Comparison of ENCODE assay signal across 1 cellular context in the genomic region with DNA sequence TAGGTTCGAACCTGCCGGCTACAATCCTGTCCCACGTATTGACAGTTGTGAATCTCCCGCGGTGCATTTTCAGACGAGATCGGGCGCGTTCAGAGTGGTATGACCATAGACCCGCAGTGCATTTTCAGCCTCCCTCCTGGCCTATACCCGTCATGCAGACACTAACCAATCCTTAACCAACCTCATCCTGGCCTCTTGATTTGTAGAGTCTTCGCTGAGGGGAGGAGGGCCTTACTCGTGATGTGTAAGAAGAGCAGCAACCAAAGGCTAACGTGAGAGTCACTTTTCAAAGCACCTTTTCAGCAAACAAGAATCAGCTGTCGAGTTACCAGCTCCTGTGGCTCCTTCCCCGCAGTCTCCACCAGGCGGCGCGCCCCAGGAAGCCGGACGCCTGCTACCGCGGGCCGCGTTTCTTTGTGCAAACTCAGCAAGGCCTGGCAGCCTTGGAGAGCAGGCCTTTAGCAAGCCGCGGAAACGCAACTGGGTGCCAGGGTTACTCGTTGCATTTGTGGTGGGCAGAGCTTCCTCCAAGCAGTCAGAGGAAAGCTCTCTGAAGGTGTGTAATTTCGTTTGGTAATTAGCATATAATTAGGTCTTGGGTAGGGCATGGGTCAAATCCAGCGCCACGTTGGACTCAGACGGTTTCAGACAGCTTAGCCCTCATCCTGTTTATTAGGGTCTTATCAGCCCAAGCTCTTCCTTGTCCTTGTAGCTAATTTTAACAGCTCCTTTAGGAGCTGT.
A peak's percentile ranks its signal among the peaks of the same experiment; 100 is the strongest.
TF ChIP-seq lines count a peak whose summit lies in the region.

No MANE protein-coding gene starts in this region.

TF ChIP-seq in HEK293, 187 proteins besides CTCF, POLR2A, EP300 and RAD21 (continued from another document):
- no peak for TF ChIP-seq ZSCAN18 (tag by site-specific recombination; IDR thresholded peaks at IDR 0.05)
- no peak for TF ChIP-seq ZBTB21 (tag by site-specific recombination; IDR thresholded peaks at IDR 0.05)
- 0 out of 2 replicates have a peak, but pooled peaks have one; percentile 19 for TF ChIP-seq ZFP69B (tag by site-specific recombination; IDR thresholded peaks at IDR 0.05)
- TF ChIP-seq ZNF146 (tag by site-specific recombination; IDR thresholded peaks at IDR 0.05): no peak
- TF ChIP-seq ZNF266 (tag by site-specific recombination; IDR thresholded peaks at IDR 0.05; ENCODE audit: low read depth): no peak
- no peak for TF ChIP-seq GLIS2 (tag by site-specific recombination; IDR thresholded peaks at IDR 0.05)
- TF ChIP-seq ZNF366 (tag by site-specific recombination; conservative IDR thresholded peaks at IDR 0.05): 0 out of 2 replicates have a peak, but pooled peaks have one; percentile 35
- no peak for TF ChIP-seq ZNF169 (tag by site-specific recombination; IDR thresholded peaks at IDR 0.05)
- TF ChIP-seq ZNF449 (tag by site-specific recombination; IDR thresholded peaks at IDR 0.05): no peak
- TF ChIP-seq ZNF560 (tag by site-specific recombination; IDR thresholded peaks at IDR 0.05; ENCODE audit: borderline replicate concordance): no peak
- TF ChIP-seq ZNF785 (tag by site-specific recombination; IDR thresholded peaks at IDR 0.05): no peak
- TF ChIP-seq ZNF140 (tag by site-specific recombination; IDR thresholded peaks at IDR 0.05): no peak
- no peak for TF ChIP-seq GLIS1 (tag by site-specific recombination; IDR thresholded peaks at IDR 0.05)
- TF ChIP-seq ZNF830 (tag by site-specific recombination; IDR thresholded peaks at IDR 0.05; ENCODE audit: low read depth): no peak
- no peak for TF ChIP-seq ATF2 (tag by site-specific recombination; IDR thresholded peaks at IDR 0.05; ENCODE audit: low read depth)
- TF ChIP-seq ZNF639 (tag by site-specific recombination; IDR thresholded peaks at IDR 0.05): no peak; the same call in 1 of the 2 replicates
- TF ChIP-seq ZNF148 (tag by site-specific recombination; IDR thresholded peaks at IDR 0.05; ENCODE audit: borderline replicate concordance): no peak
- no peak for TF ChIP-seq MZF1 (tag by site-specific recombination; IDR thresholded peaks at IDR 0.05; ENCODE audit: borderline replicate concordance)
- no peak for TF ChIP-seq ZNF292 (tag by site-specific recombination; IDR thresholded peaks at IDR 0.05; ENCODE audit: borderline replicate concordance, low read depth)
- TF ChIP-seq, protein P1, sequence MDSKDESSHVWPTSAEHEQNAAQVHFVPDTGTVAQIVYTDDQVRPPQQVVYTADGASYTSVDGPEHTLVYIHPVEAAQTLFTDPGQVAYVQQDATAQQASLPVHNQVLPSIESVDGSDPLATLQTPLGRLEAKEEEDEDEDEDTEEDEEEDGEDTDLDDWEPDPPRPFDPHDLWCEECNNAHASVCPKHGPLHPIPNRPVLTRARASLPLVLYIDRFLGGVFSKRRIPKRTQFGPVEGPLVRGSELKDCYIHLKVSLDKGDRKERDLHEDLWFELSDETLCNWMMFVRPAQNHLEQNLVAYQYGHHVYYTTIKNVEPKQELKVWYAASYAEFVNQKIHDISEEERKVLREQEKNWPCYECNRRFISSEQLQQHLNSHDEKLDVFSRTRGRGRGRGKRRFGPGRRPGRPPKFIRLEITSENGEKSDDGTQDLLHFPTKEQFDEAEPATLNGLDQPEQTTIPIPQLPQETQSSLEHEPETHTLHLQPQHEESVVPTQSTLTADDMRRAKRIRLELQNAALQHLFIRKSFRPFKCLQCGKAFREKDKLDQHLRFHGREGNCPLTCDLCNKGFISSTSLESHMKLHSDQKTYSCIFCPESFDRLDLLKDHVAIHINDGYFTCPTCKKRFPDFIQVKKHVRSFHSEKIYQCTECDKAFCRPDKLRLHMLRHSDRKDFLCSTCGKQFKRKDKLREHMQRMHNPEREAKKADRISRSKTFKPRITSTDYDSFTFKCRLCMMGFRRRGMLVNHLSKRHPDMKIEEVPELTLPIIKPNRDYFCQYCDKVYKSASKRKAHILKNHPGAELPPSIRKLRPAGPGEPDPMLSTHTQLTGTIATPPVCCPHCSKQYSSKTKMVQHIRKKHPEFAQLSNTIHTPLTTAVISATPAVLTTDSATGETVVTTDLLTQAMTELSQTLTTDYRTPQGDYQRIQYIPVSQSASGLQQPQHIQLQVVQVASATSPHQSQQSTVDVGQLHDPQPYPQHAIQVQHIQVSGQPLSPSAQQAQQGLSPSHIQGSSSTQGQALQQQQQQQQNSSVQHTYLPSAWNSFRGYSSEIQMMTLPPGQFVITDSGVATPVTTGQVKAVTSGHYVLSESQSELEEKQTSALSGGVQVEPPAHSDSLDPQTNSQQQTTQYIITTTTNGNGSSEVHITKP (tag by site-specific recombination; IDR thresholded peaks at IDR 0.05): peak; percentile 72; the same call in 1 of the 2 replicates
- no peak for TF ChIP-seq KLF9 (tag by site-specific recombination; IDR thresholded peaks at IDR 0.05; ENCODE audit: low read depth)
- TF ChIP-seq ZNF239 (tag by site-specific recombination; IDR thresholded peaks at IDR 0.05): no peak
- no peak for TF ChIP-seq GLI2 (tag by site-specific recombination; IDR thresholded peaks at IDR 0.05; ENCODE audit: borderline replicate concordance, low read depth)
- TF ChIP-seq ZNF629 (tag by site-specific recombination; IDR thresholded peaks at IDR 0.05): peak; percentile 70
- TF ChIP-seq ZNF221 (tag by site-specific recombination; IDR thresholded peaks at IDR 0.05; ENCODE audit: borderline replicate concordance): no peak; the same call in 1 of the 2 replicates
- TF ChIP-seq, protein P2, sequence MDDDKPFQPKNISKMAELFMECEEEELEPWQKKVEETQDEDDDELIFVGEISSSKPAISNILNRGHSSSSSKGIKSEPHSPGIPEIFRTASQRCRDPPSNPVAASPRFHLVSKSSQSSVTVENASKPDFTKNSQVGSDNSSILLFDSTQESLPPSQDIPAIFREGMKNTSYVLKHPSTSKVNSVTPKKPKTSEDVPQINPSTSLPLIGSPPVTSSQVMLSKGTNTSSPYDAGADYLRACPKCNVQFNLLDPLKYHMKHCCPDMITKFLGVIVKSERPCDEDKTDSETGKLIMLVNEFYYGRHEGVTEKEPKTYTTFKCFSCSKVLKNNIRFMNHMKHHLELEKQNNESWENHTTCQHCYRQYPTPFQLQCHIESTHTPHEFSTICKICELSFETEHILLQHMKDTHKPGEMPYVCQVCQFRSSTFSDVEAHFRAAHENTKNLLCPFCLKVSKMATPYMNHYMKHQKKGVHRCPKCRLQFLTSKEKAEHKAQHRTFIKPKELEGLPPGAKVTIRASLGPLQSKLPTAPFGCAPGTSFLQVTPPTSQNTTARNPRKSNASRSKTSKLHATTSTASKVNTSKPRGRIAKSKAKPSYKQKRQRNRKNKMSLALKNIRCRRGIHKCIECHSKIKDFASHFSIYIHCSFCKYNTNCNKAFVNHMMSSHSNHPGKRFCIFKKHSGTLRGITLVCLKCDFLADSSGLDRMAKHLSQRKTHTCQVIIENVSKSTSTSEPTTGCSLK (tag by site-specific recombination; IDR thresholded peaks at IDR 0.05): no peak
- peak; percentile 41 for TF ChIP-seq KLF8 (tag by site-specific recombination; IDR thresholded peaks at IDR 0.05)
- 0 out of 2 replicates have a peak, but pooled peaks have one; percentile 21 for TF ChIP-seq ZBTB20 (tag by site-specific recombination; IDR thresholded peaks at IDR 0.05)
- TF ChIP-seq ZNF350 (tag by site-specific recombination; IDR thresholded peaks at IDR 0.05): 0 out of 2 replicates have a peak, but pooled peaks have one; percentile 17
- TF ChIP-seq SP7 (tag by site-specific recombination; IDR thresholded peaks at IDR 0.05): peak; percentile 74
- no peak for TF ChIP-seq ZNF433 (tag by site-specific recombination; IDR thresholded peaks at IDR 0.05; ENCODE audit: low read depth)
- TF ChIP-seq ZNF645 (tag by site-specific recombination; IDR thresholded peaks at IDR 0.05): no peak
- TF ChIP-seq ZNF114 (tag by site-specific recombination; IDR thresholded peaks at IDR 0.05): no peak
- TF ChIP-seq ZNF654 (tag by site-specific recombination; IDR thresholded peaks at IDR 0.05; ENCODE audit: low read depth): peak; percentile 46
- TF ChIP-seq TRIM28 (IDR thresholded peaks at IDR 0.05; ENCODE audit: borderline replicate concordance, low read length): peak; percentile 60; the same call in 1 of the 2 replicates
- no peak for TF ChIP-seq ZFP41 (tag by site-specific recombination; IDR thresholded peaks at IDR 0.05; ENCODE audit: borderline replicate concordance)
- peak; percentile 48; the same call in 1 of the 2 replicates for TF ChIP-seq SP3 (tag by site-specific recombination; IDR thresholded peaks at IDR 0.05)
- TF ChIP-seq ZNF311 (tag by site-specific recombination; IDR thresholded peaks at IDR 0.05; ENCODE audit: borderline replicate concordance): no peak
- TF ChIP-seq ZNF324 (tag by site-specific recombination; IDR thresholded peaks at IDR 0.05): peak; percentile 46
- TF ChIP-seq SP2 (tag by site-specific recombination; IDR thresholded peaks at IDR 0.05): peak; percentile 63
- TF ChIP-seq ZNF155 (tag by site-specific recombination; IDR thresholded peaks at IDR 0.05): no peak
